Comparison of ENCODE assay signal across 31 cellular contexts in the genomic region with DNA sequence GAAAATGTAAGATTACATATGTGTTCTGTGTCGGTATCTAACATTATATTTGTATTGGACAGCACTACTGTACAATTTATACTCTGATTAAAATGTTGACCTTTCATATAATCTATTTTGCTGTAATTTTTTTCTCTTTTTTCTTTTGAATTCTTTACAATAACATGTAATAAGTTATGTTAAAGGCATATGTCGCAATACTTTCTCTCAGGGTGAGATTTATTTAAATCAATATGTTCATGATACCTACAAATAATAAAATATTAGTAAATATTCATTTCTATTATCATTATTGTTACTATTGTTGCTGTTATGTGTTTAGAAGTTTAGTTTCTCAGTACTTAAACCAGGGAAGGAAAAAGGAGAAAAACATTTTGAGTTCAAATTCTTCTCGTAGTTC.
"Had no signal": no experiment of that assay in that cellular context is flagged by ENCODE, and none has a peak within 500 bp of the region (broad histone marks: within the 10 kb centered on the region; RNA-seq: fewer than 3 reads in every experiment).

No MANE protein-coding gene starts in this region.

- H3K27me3 ChIP-seq: brain microvascular endothelial cell, gastrocnemius medialis, heart left ventricle had no signal

- H3K4me3 ChIP-seq: gastrocnemius medialis, heart left ventricle had no signal

- H3K27ac ChIP-seq: brain microvascular endothelial cell, gastrocnemius medialis, heart left ventricle, WERI-Rb-1 had no signal

- H3K36me3 ChIP-seq: brain microvascular endothelial cell, gastrocnemius medialis, heart left ventricle, WERI-Rb-1 had no signal

- ATAC-seq: activated CD4-positive, CD25-positive, alpha-beta regulatory T cell treated with anti-CD3 and anti-CD28 coated beads, Interleukin-2, amount 50 U/mL, for 24 hours; activated CD8-positive, alpha-beta T cell treated with anti-CD3 and anti-CD28 coated beads for 36 hours; activated T-cell treated with anti-CD3 and anti-CD28 coated beads, Interleukin-2, amount 50 U/mL, for 4 hours; activated T-helper 17 cell treated with anti-CD3 and anti-CD28 coated beads, Interleukin-2, amount 50 U/mL, for 72 hours; effector memory CD8-positive, alpha-beta T cell; esophagus mucosa; gastrocnemius medialis; heart left ventricle; T-helper 17 cell had no signal

- DNase-seq: activated B cell treated with CpG ODN at 0.5 μM for 24 hours; activated CD4-positive, alpha-beta T cell treated with anti-CD3 and anti-CD28 coated beads for 48 hours; activated CD4-positive, alpha-beta T cell treated with anti-CD3 and anti-CD28 coated beads, Interleukin-2, amount 50 U/mL, for 1 hour; activated CD4-positive, alpha-beta T cell treated with anti-CD3 and anti-CD28 coated beads, Interleukin-2, amount 50 U/mL, for 48 hours; activated CD8-positive, alpha-beta memory T cell treated with anti-CD3 and anti-CD28 coated beads for 24 hours; activated CD8-positive, alpha-beta T cell treated with anti-CD3 and anti-CD28 coated beads for 36 hours; activated effector memory CD4-positive, alpha-beta T cell treated with Interleukin-2 at 50 U/mL for 16 hours; activated gamma-delta T cell treated with Interleukin-2 at 50 U/mL for 16 hours; activated naive CD4-positive, alpha-beta T cell treated with anti-CD3 and anti-CD28 coated beads, Interleukin-2, amount 50 U/mL, for 16 hours; activated naive CD4-positive, alpha-beta T cell treated with Interleukin-2 at 50 U/mL for 16 hours; activated T-cell treated with anti-CD3 and anti-CD28 coated beads, Interleukin-2, amount 50 U/mL, for 4 hours; amniotic stem cell; anterior cingulate cortex; brain microvascular endothelial cell; cortex of kidney; dermis blood vessel endothelial cell; effector CD4-positive, alpha-beta T cell; effector memory CD8-positive, alpha-beta T cell; foreskin fibroblast; gastrocnemius medialis; glutamatergic neuron; heart left ventricle; T-helper 1 cell; T-helper 17 cell; T1000; WERI-Rb-1 had no signal

- FAIRE-seq: astrocyte, bronchial epithelial cell had no signal

- H3K4me1 ChIP-seq: gastrocnemius medialis, heart left ventricle had no signal

- H3K9me3 ChIP-seq: gastrocnemius medialis, heart left ventricle had no signal
